In genomic region chr2:218858671-218859555, GRCh38 we compare ENCODE assay signal across 9 cellular contexts. TPM values are rescaled to one million over a fixed set of nuclear protein-coding genes. Genes with fewer than 3 reads are reported as not detected.
DNase-seq lines count a peak whose midpoint lies in the region; ATAC-seq and TF ChIP-seq lines count a peak whose summit lies in the region.
"Had no signal": no experiment of that assay in that cellular context is flagged by ENCODE, and none has a peak within 500 bp of the region (broad histone marks: within the 10 kb centered on the region; RNA-seq: fewer than 3 reads in every experiment).

No MANE protein-coding gene starts in this region.

- H4K20me1 ChIP-seq in PC-3 (ENCODE audit: low read length) = no peaks in the 10 kb centered on the region

- 0 out of 2 replicates have a peak overlapping the region, but pooled peaks have one; percentile 19 for H3K4me2 ChIP-seq in PC-3 (ENCODE audit: low read length)

- H3K36me3 Mint-ChIP-seq in Caco-2 (ENCODE audit: insufficient read depth, unreplicated experiment) (peaks cover 20% of the 10 kb centered on the region), glutamatergic neuron (ENCODE audit: unreplicated experiment) (no peaks in the 10 kb centered on the region)

- H3K9me3 ChIP-seq in Caco-2 (no peaks in the 10 kb centered on the region), PC-3 (ENCODE audit: low read length) (no peaks in the 10 kb centered on the region)

- TF ChIP-seq CTCF in Caco-2 (IDR thresholded peaks at IDR 0.05; ENCODE audit: insufficient read depth in 1 of 2, low read depth in 1 of 2, low read length in 1 of 2, severe bottlenecking in 1 of 2, unreplicated experiment in 1 of 2) = no peak
- no peak for TF ChIP-seq CTCF in PC-3 (conservative IDR thresholded peaks at IDR 0.05; ENCODE audit: low read depth, low read length)
- TF ChIP-seq CTCF in glutamatergic neuron (IDR thresholded peaks at IDR 0.05; ENCODE audit: partially characterized antibody, unreplicated experiment) = no peak

- H3K79me2 ChIP-seq in PC-3 (ENCODE audit: low read length) = no peaks in the 10 kb centered on the region

- POLR2A ChIA-PET in Caco-2 (lab: Charles Lee) = interaction anchor here (0.5 kb wide), 1 partner anchor 199 kb away, joined by 6 read pairs; the partner anchor contains the start of genes BCS1L and ZNF142
- POLR2A ChIA-PET in PC-3 (lab: Charles Lee; ENCODE audit: unreplicated experiment) = no interaction called here

- DNase-seq in Caco-2 (peak; percentile 63 to 76), PC-3 (no peak), glutamatergic neuron (no peak), retina (peak; percentile 63), RKO (ENCODE audit: low spot score) (no peak), HCEC 1CT (no peak), UCSD-AML1 (lab: John Stamatoyannopoulos, UW; ENCODE audit: unreplicated experiment) (no peak)
- DNase-seq in effector CD8-positive, alpha-beta T cell (lab: John Stamatoyannopoulos, UW) = no peak
- DNase-seq: activated CD4-positive, alpha-beta T cell treated with anti-CD3 and anti-CD28 coated beads, Interleukin-2, amount 50 U/mL, for 4 hours had no signal

- H3K4me1 Mint-ChIP-seq in Caco-2 (ENCODE audit: low read depth, unreplicated experiment) = peaks cover 45% of the 10 kb centered on the region
- peaks cover 10% of the 10 kb centered on the region for H3K4me1 Mint-ChIP-seq in glutamatergic neuron (ENCODE audit: low read depth, unreplicated experiment)

- H3K27ac ChIP-seq in PC-3 (ENCODE audit: low read length) = no peak overlapping the region

- H3K27me3 ChIP-seq in Caco-2 (replicated peaks; ENCODE audit: control insufficient read depth, insufficient read depth, low read length) (peaks cover 6% of the 10 kb centered on the region), PC-3 (ENCODE audit: low read length) (peaks cover 30% of the 10 kb centered on the region)

- no peaks in the 10 kb centered on the region for H3K9me3 Mint-ChIP-seq in Caco-2 (ENCODE audit: unreplicated experiment)
- peaks cover 2% of the 10 kb centered on the region for H3K9me3 Mint-ChIP-seq in glutamatergic neuron (ENCODE audit: unreplicated experiment)

- no peak overlapping the region for H3K9ac ChIP-seq in PC-3 (ENCODE audit: low read length)

- CTCF ChIA-PET in Caco-2 (lab: Charles Lee) (interaction anchor here (0.6 to 1.5 kb wide), 4 partner anchors 12 to 39 kb away, joined by 3 to 10 read pairs (median 4); no protein-coding TSS in a partner anchor), PC-3 (lab: Charles Lee) (interaction anchor here (0.6 kb wide), 1 partner anchor 682 kb away, joined by 10 read pairs; no protein-coding TSS in a partner anchor)

- H3F3A ChIP-seq in PC-3 (ENCODE audit: low read length, unreplicated experiment) = no peaks in the 10 kb centered on the region

- H2AFZ ChIP-seq in PC-3 (ENCODE audit: low read length) = no peak overlapping the region

- peak overlapping the region; percentile 76 for H3K4me3 Mint-ChIP-seq in Caco-2 (ENCODE audit: unreplicated experiment)
- peak overlapping the region; percentile 75 for H3K4me3 Mint-ChIP-seq in glutamatergic neuron (ENCODE audit: unreplicated experiment)

- H3K9me2 ChIP-seq in PC-3 (replicated peaks; ENCODE audit: low read length) = no peaks in the 10 kb centered on the region

- intact Hi-C loops in Caco-2 (cut with micrococcal nuclease; ENCODE audit: unreplicated experiment) (no loop called here), PC-3 (cut with micrococcal nuclease) (no loop called here)

- H3K4me3 ChIP-seq in Caco-2 (ENCODE audit: low read depth, low read length) (peak overlapping the region; percentile 43), PC-3 (ENCODE audit: low read length) (no peak overlapping the region)

- H3K4me1 ChIP-seq in Caco-2 (peaks cover 43% of the 10 kb centered on the region), PC-3 (ENCODE audit: insufficient read depth, low read length) (0 out of 2 replicates have a peak, but pooled peaks cover 1% of the 10 kb centered on the region)

- BruUV-seq in Caco-2 (replicated peaks; lab: Mats Ljungman, UMichigan) (no TSS peak), PC-3 (replicated peaks; lab: Mats Ljungman, UMichigan) (no TSS peak)

- H3K27me3 Mint-ChIP-seq in Caco-2 (ENCODE audit: insufficient read depth, unreplicated experiment) (peaks cover 11% of the 10 kb centered on the region), glutamatergic neuron (ENCODE audit: unreplicated experiment) (peaks cover 31% of the 10 kb centered on the region)

- H3K36me3 ChIP-seq in Caco-2 (ENCODE audit: control insufficient read depth, insufficient read depth, low read length) = no peaks in the 10 kb centered on the region
- no peaks in the 10 kb centered on the region for H3K36me3 ChIP-seq in PC-3 (ENCODE audit: low read depth, low read length)

- ATAC-seq in PC-3 = no peak

- H3K27ac Mint-ChIP-seq in Caco-2 (ENCODE audit: unreplicated experiment) (peak overlapping the region; percentile 7), glutamatergic neuron (ENCODE audit: unreplicated experiment) (no peak overlapping the region)

RNA-seq across cellular contexts. Expression of gene WNT6, which starts 0.7 kb away (rescaled TPM):
- total RNA-seq in Caco-2 (2022) (18.3 and 20.3 TPM in 2 replicates), PC-3 (2014; rRNA removed) (not detected in 2 replicates), glutamatergic neuron (ENCODE audit: unreplicated experiment) (0.66 TPM)

RNA-seq across cellular contexts. Expression of gene WNT10A, which starts 21.7 kb away (rescaled TPM):
- 0.81 and 1.2 TPM in 2 replicates for total RNA-seq in Caco-2 (2022)
- total RNA-seq in PC-3 (2014; rRNA removed) = 0.40 and 3.3 TPM in 2 replicates
- 0.17 TPM for total RNA-seq in glutamatergic neuron (ENCODE audit: unreplicated experiment)

RNA-seq across cellular contexts. Expression of gene PRKAG3, which starts 27.3 kb away (rescaled TPM):
- not detected in 2 replicates for total RNA-seq in Caco-2 (2022)
- not detected in 2 replicates for total RNA-seq in PC-3 (2014; rRNA removed)
- not detected for total RNA-seq in glutamatergic neuron (ENCODE audit: unreplicated experiment)

Comparison
In these comparisons a context has a peak if more than half of its experiments do, and no peak if none do; other contexts are left out.
1. DNase-seq: peak in Caco-2 (2 of 2) and retina (single experiment); none in PC-3 (single experiment), glutamatergic neuron (single experiment), RKO (single experiment), HCEC 1CT (single experiment), effector CD8-positive, alpha-beta T cell (single experiment) and UCSD-AML1 (single experiment).
2. RNA of gene WNT6, which starts 0.7 kb away (total RNA-seq): 18.3 to 20.3 TPM in Caco-2; 0.66 TPM in glutamatergic neuron (single experiment) and not detected in PC-3; every median in the first group is over 10 times any median in the second.